Comparison of ENCODE assay signal across 8 cellular contexts in genomic region chr12:56007892-56008471, GRCh38. TPM values are rescaled to one million over a fixed set of nuclear protein-coding genes. Genes with fewer than 3 reads are reported as not detected.
A peak's percentile ranks its signal among the peaks of the same experiment; 100 is the strongest.
DNase-seq lines count a peak whose midpoint lies in the region; ATAC-seq, FAIRE-seq and TF ChIP-seq lines count a peak whose summit lies in the region.

No MANE protein-coding gene starts in this region.

- in situ Hi-C loops in IMR-90 (cut with MboI; ENCODE audit: low sequenced_read_pairs) (no loop called here), K562 (cut with MboI) (no loop called here), GM13977 (cut with MboI; ENCODE audit: low pct_unique_long_range_greater_than_20kb, low sequenced_read_pairs, unreplicated experiment) (no loop called here)

- TF ChIP-seq CTCF in AG04450 (IDR thresholded peaks at IDR 0.05; ENCODE audit: low read depth, low read length) (no peak), IMR-90 (conservative IDR thresholded peaks at IDR 0.05; ENCODE audit: low read depth, low read length) (no peak), K562 (IDR thresholded peaks at IDR 0.05 in 2 of 3, conservative IDR thresholded peaks at IDR 0.05 in 1 of 3; ENCODE audit: insufficient read depth in 2 of 3, low read depth in 1 of 3, low read length in 3 of 3) (no peak), GM13977 (IDR thresholded peaks at IDR 0.05; ENCODE audit: extremely low read depth, insufficient read depth, missing control alignments) (no peak)

- peak overlapping the region; percentile 48; the same call in 1 of the 2 replicates for H4K91ac ChIP-seq in IMR-90 (ENCODE audit: insufficient read depth, low read depth, low read length)

- POLR2A ChIA-PET in AG04450 (lab: Yijun Ruan, JAX) (interaction anchor here (0.6 to 2.0 kb wide), 3 partner anchors 13 to 63 kb away, joined by 4 to 20 read pairs (median 8); partner anchors contain the start of genes IKZF4 and RAB5B), IMR-90 (lab: Charles Lee; ENCODE audit: unreplicated experiment) (no interaction called here), K562 (lab: Yijun Ruan, JAX) (interaction anchor here (0.5 to 2.5 kb wide), 2 partner anchors 11 to 64 kb away, joined by 4 to 18 read pairs; partner anchors contain the start of gene IKZF4)

- H3K27me3 Mint-ChIP-seq in immature natural killer cell (ENCODE audit: low read depth in 3 of 3) = peaks cover 2 to 6% (median 3%) of the 10 kb centered on the region in 3 donors

- H3K9me3 ChIP-seq in AG04450 (ENCODE audit: control insufficient read depth, insufficient read depth, low read length) (no peaks in the 10 kb centered on the region), IMR-90 (ENCODE audit: control insufficient read depth, insufficient read depth, low read length) (no peaks in the 10 kb centered on the region), K562 (replicated peaks; ENCODE audit: control insufficient read depth, insufficient read depth, low read depth, low read length) (no peaks in the 10 kb centered on the region)

- no peaks in the 10 kb centered on the region for H3K9me3 Mint-ChIP-seq in immature natural killer cell
- no peaks in the 10 kb centered on the region for H3K9me3 Mint-ChIP-seq in stimulated activated effector memory CD8-positive, alpha-beta T cell treated with anti-CD3 and anti-CD28 coated beads, Interleukin-12 subunit alpha, Interleukin-12 subunit beta, amount 100 ng/mL, for 72 hours

- H3K4me3 Mint-ChIP-seq in immature natural killer cell = peak overlapping the region; percentile 84 to 90 (median 88)
- peak overlapping the region; percentile 68 for H3K4me3 Mint-ChIP-seq in stimulated activated effector memory CD8-positive, alpha-beta T cell treated with anti-CD3 and anti-CD28 coated beads, Interleukin-12 subunit alpha, Interleukin-12 subunit beta, amount 100 ng/mL, for 72 hours

- H3K27ac ChIP-seq in AG04450 (ENCODE audit: low read depth, low read length) = no peak overlapping the region
- peak overlapping the region; percentile 31 for H3K27ac ChIP-seq in IMR-90 (ENCODE audit: insufficient read depth, low read length)
- peak overlapping the region; percentile 80 for H3K27ac ChIP-seq in K562 (ENCODE audit: extremely low read depth, low read depth, low read length)

- no peak overlapping the region for H2BK5ac ChIP-seq in IMR-90 (ENCODE audit: low read depth, low read length, poor library complexity, severe bottlenecking)

- no peak for TF ChIP-seq POLR2A in IMR-90 (IDR thresholded peaks at IDR 0.05; ENCODE audit: low read depth, low read length)
- TF ChIP-seq POLR2A in K562 (conservative IDR thresholded peaks at IDR 0.05) = no peak

- no peaks in the 10 kb centered on the region for H3K79me2 ChIP-seq in K562 (ENCODE audit: control insufficient read depth, insufficient read depth, low read length)

- ATAC-seq in GM18907 (IDR thresholded peaks at IDR 0.05; ENCODE audit: unreplicated experiment) = peak; percentile 27
- peak; percentile 28 for ATAC-seq in IMR-90 (ENCODE audit: low read depth)
- ATAC-seq in K562 = peak; percentile 10
- peak; percentile 34 for ATAC-seq in stimulated activated effector memory CD8-positive, alpha-beta T cell treated with anti-CD3 and anti-CD28 coated beads, Interleukin-12 subunit alpha, Interleukin-12 subunit beta, amount 100 ng/mL, for 72 hours

- peaks cover 3 to 12% of the 10 kb centered on the region in 2 experiments; a peak in 3 of 4 replicates for H3K79me1 ChIP-seq in IMR-90 (ENCODE audit: low read depth in 1 of 2, low read length in 2 of 2)

- CTCF ChIA-PET in AG04450 (lab: Charles Lee) (interaction anchor here (1.0 to 5.5 kb wide), 3 partner anchors 12 to 33 kb away, joined by 3 to 49 read pairs (median 3); partner anchors contain the start of gene SUOX), IMR-90 (lab: Yijun Ruan, JAX) (no interaction called here), K562 (lab: Yijun Ruan, JAX; ENCODE audit: low intra/inter-chr PET ratio) (no interaction called here)

- peak overlapping the region; percentile 1 for H3K56ac ChIP-seq in IMR-90 (ENCODE audit: extremely low read depth, insufficient read depth, low read length)

- no peaks in the 10 kb centered on the region for H3K27me3 ChIP-seq in AG04450 (ENCODE audit: control insufficient read depth, insufficient read depth, low read length)
- no peaks in the 10 kb centered on the region for H3K27me3 ChIP-seq in IMR-90 (ENCODE audit: control insufficient read depth, insufficient read depth, low read length)
- no peaks in the 10 kb centered on the region for H3K27me3 ChIP-seq in K562 (ENCODE audit: control insufficient read depth in 2 of 2, insufficient read depth in 2 of 2, low read length in 2 of 2)

- dilution Hi-C loops in IMR-90 (cut with HindIII; ENCODE audit: low sequenced_read_pairs, unreplicated experiment) = no loop called here

- peaks cover 18 to 19% of the 10 kb centered on the region in 2 donors for H3K4me1 Mint-ChIP-seq in immature natural killer cell
- H3K4me1 Mint-ChIP-seq in stimulated activated effector memory CD8-positive, alpha-beta T cell treated with anti-CD3 and anti-CD28 coated beads, Interleukin-12 subunit alpha, Interleukin-12 subunit beta, amount 100 ng/mL, for 72 hours = peaks cover 18% of the 10 kb centered on the region

- H3K9ac ChIP-seq in IMR-90 (ENCODE audit: low read depth, low read length) (peak overlapping the region; percentile 74), K562 (ENCODE audit: insufficient read depth in 1 of 2, low read depth in 2 of 2, low read length in 2 of 2) (peak overlapping the region; percentile 69 to 88)

- FAIRE-seq in K562 (lab: Jason Lieb, UNC) = no peak

- no peak for TF ChIP-seq RAD21 in IMR-90 (IDR thresholded peaks at IDR 0.05; ENCODE audit: low read length)
- no peak for TF ChIP-seq RAD21 in K562 (CRISPR knock-in tag; conservative IDR thresholded peaks at IDR 0.05 in 1 of 2, IDR thresholded peaks at IDR 0.05 in 1 of 2)

- H3K36me3 ChIP-seq in IMR-90 (ENCODE audit: control insufficient read depth, insufficient read depth, low read length) (peaks cover 13% of the 10 kb centered on the region), K562 (ENCODE audit: control insufficient read depth, insufficient read depth, low read length) (peaks cover 21% of the 10 kb centered on the region; the same call in 2 of the 3 replicates)

- H4K5ac ChIP-seq in IMR-90 (ENCODE audit: low read depth, low read length) = peak overlapping the region; percentile 81

- H2BK15ac ChIP-seq in IMR-90 (ENCODE audit: low read depth, low read length) = no peak overlapping the region

- H4K20me1 ChIP-seq in IMR-90 (ENCODE audit: insufficient read depth, low read length) = no peaks in the 10 kb centered on the region
- H4K20me1 ChIP-seq in K562 (replicated peaks; ENCODE audit: control insufficient read depth, insufficient read depth, low read length) = no peaks in the 10 kb centered on the region

- H2AK9ac ChIP-seq in IMR-90 (replicated peaks; ENCODE audit: low read depth, low read length, poor library complexity) = peak overlapping the region; percentile 82

- peak overlapping the region; percentile 42; the same call in 1 of the 2 replicates for H3K18ac ChIP-seq in IMR-90 (ENCODE audit: low read depth, low read length)

- peak overlapping the region; percentile 77 for H3K23ac ChIP-seq in IMR-90 (ENCODE audit: low read depth, low read length)

- no peak overlapping the region for H2BK120ac ChIP-seq in IMR-90 (ENCODE audit: low read depth, low read length)

- H2AFZ ChIP-seq in IMR-90 (replicated peaks; ENCODE audit: low read length, poor library complexity) = peak overlapping the region; percentile 84
- peak overlapping the region; percentile 89 for H2AFZ ChIP-seq in K562 (ENCODE audit: low read depth, low read length)

- intact Hi-C loops in IMR-90 (cut with micrococcal nuclease) (no loop called here), K562 (cut with micrococcal nuclease) (loop anchor here (1.0 kb wide), 1 partner anchor 13 kb away; the partner anchor contains the start of gene IKZF4)

- H3K27ac Mint-ChIP-seq in immature natural killer cell = peak overlapping the region; percentile 69 to 89 (median 82)
- peak overlapping the region; percentile 33 for H3K27ac Mint-ChIP-seq in stimulated activated effector memory CD8-positive, alpha-beta T cell treated with anti-CD3 and anti-CD28 coated beads, Interleukin-12 subunit alpha, Interleukin-12 subunit beta, amount 100 ng/mL, for 72 hours

- H3K4me1 ChIP-seq in IMR-90 (ENCODE audit: control insufficient read depth, insufficient read depth, low read length) (no peaks in the 10 kb centered on the region), K562 (replicated peaks in 1 of 2; ENCODE audit: control insufficient read depth in 2 of 2, insufficient read depth in 2 of 2, low read length in 2 of 2) (peaks cover 26 to 32% of the 10 kb centered on the region in 2 experiments)

- peak overlapping the region; percentile 35 for H3K4ac ChIP-seq in IMR-90 (ENCODE audit: low read depth, low read length)

- H3K9me1 ChIP-seq in IMR-90 (ENCODE audit: insufficient read depth, low read length) (peaks cover 13% of the 10 kb centered on the region), K562 (ENCODE audit: control insufficient read depth, insufficient read depth, low read length) (no peaks in the 10 kb centered on the region)

- H2BK20ac ChIP-seq in IMR-90 (ENCODE audit: low read depth, low read length) = no peak overlapping the region; the same call in 1 of the 2 replicates

- BruUV-seq in IMR-90 (replicated peaks; lab: Mats Ljungman, UMichigan) = no TSS peak
- TSS peak; percentile 27 for BruUV-seq in K562 (replicated peaks; lab: Mats Ljungman, UMichigan)

- H3K36me3 Mint-ChIP-seq in immature natural killer cell = no peaks in the 10 kb centered on the region
- H3K36me3 Mint-ChIP-seq in stimulated activated effector memory CD8-positive, alpha-beta T cell treated with anti-CD3 and anti-CD28 coated beads, Interleukin-12 subunit alpha, Interleukin-12 subunit beta, amount 100 ng/mL, for 72 hours = no peaks in the 10 kb centered on the region

- H3K4me3 ChIP-seq in AG04450 (ENCODE audit: low read depth, low read length) (peak overlapping the region; percentile 68), IMR-90 (ENCODE audit: insufficient read depth, low read depth, low read length) (peak overlapping the region; percentile 68), K562 (peak overlapping the region; percentile 68)

- H2AK5ac ChIP-seq in IMR-90 (ENCODE audit: low read depth, low read length) = peak overlapping the region; percentile 15; the same call in 1 of the 2 replicates

- WGBS in IMR-90 (ENCODE audit: extremely low coverage in 2 of 2, insufficient read length in 1 of 2), 2 experiments = 0% methylated on average over 8 of the region's 16 CpGs; no CpG with 5 or more reads in 1 of the 2 experiments
- 27% methylated on average over 11 of the region's 16 CpGs for WGBS in K562 (ENCODE audit: insufficient coverage, low coverage, missing lambda C conversion rate)

- H4K8ac ChIP-seq in IMR-90 (ENCODE audit: low read depth in 2 of 2, low read length in 2 of 2) = peak overlapping the region; percentile 89 to 91

- peak overlapping the region; percentile 45 for H3K14ac ChIP-seq in IMR-90 (replicated peaks; ENCODE audit: low read depth, low read length)

- no peak for TF ChIP-seq EP300 in K562 (IDR thresholded peaks at IDR 0.05; ENCODE audit: low read length)

- H3K4me2 ChIP-seq in IMR-90 (ENCODE audit: low read depth, low read length) (peak overlapping the region; percentile 92), K562 (ENCODE audit: insufficient read depth, low read length) (peak overlapping the region; percentile 79)

- DNase-seq in AG04450 (ENCODE audit: low read depth, low spot score) = no peak
- no peak for DNase-seq in IMR-90
- peak in 1 of 4 experiments; percentile 26 for DNase-seq in K562 (ENCODE audit: extremely low read depth in 1 of 4, low spot score in 3 of 4)
- DNase-seq in immature natural killer cell = no peak
- DNase-seq in stimulated activated effector memory CD8-positive, alpha-beta T cell treated with anti-CD3 and anti-CD28 coated beads, Interleukin-12 subunit alpha, Interleukin-12 subunit beta, amount 100 ng/mL, for 72 hours (ENCODE audit: low spot score in 2 of 2) = no peak
- no peak for DNase-seq in NCI-H82 (lab: John Stamatoyannopoulos, UW)
- DNase-seq in GM13977 (ENCODE audit: low spot score) = no peak

RNA-seq across cellular contexts. Expression of gene SUOX, which starts 10.9 kb away (rescaled TPM):
- polyA plus RNA-seq in AG04450 (2011; rRNA removed) (21.0 and 22.8 TPM in 2 replicates), IMR-90 (2012; rRNA removed) (17.8 and 19.2 TPM in 2 replicates), K562 (2011; rRNA removed) (31.2 and 31.5 TPM in 2 replicates), K562 (2014; fragmentation: Illumina TruSeq; extraction: Trizol) (32.2 and 39.7 TPM in 2 replicates), K562 (2014; fragmentation: Nextera tagmentation; extraction: Ambion mirVana) (10 to 100 TPM in 1 of 2 experiments, 1 to 10 TPM in 1; 9.2 to 21.6 TPM), K562 (2014; rRNA removed) (25.4 and 27.9 TPM in 2 replicates), immature natural killer cell (1 to 10 TPM; 3.5 to 5.9 (median 5.9) TPM)
- polyA minus RNA-seq in AG04450 (2011; rRNA and poly(A)+ RNA removed) = 26.3 and 30.4 TPM in 2 replicates
- total RNA-seq in IMR-90 (2012; rRNA removed) (13.1 and 19.4 TPM in 2 replicates), K562 (2014; rRNA removed) (21.3 and 30.1 TPM in 2 replicates), K562 (2014; rRNA removed; fragmentation: Illumina TruSeq; extraction: Trizol) (18.1 and 22.9 TPM in 2 replicates), K562 (2015; rRNA removed; fragmentation: Illumina TruSeq; extraction: Trizol) (29.9 and 30.0 TPM in 2 replicates), K562 (2021) (23.7 and 25.8 TPM in 2 replicates)
- 13.5 and 15.2 TPM in 2 replicates for polyA plus RNA-seq in IMR-90 (2012; cell fraction: cytosol; rRNA removed)
- 20.2 and 25.1 TPM in 2 replicates for polyA plus RNA-seq in IMR-90 (2012; cell fraction: nucleus; rRNA removed; ENCODE audit: low replicate concordance)
- 64.5 and 126 TPM in 2 replicates for total RNA-seq in K562 (2011; cell fraction: chromatin; rRNA removed; ENCODE audit: low replicate concordance)
- 67.9 and 78.4 TPM in 2 replicates for total RNA-seq in K562 (2011; cell fraction: nucleolus; rRNA removed)
- 78.7 and 91.5 TPM in 2 replicates for total RNA-seq in K562 (2011; cell fraction: nucleoplasm; rRNA removed)
- 33.1 and 43.9 TPM in 2 replicates for polyA plus RNA-seq in K562 (2011; cell fraction: cytosol; rRNA removed)
- 62.5 and 76.6 TPM in 2 replicates for polyA plus RNA-seq in K562 (2011; cell fraction: nucleus; rRNA removed)
- polyA plus RNA-seq in K562 (2012) = 26.9 and 29.9 TPM in 2 replicates
- 30.3 and 35.2 TPM in 2 replicates for polyA minus RNA-seq in K562 (2011; rRNA and poly(A)+ RNA removed)
- 16.8 and 19.6 TPM in 2 replicates for polyA minus RNA-seq in K562 (2011; cell fraction: cytosol; rRNA and poly(A)+ RNA removed)
- 24.4 and 37.4 TPM in 2 replicates for polyA minus RNA-seq in K562 (2011; cell fraction: nucleus; rRNA and poly(A)+ RNA removed)

RNA-seq across cellular contexts. Expression of gene IKZF4, which starts 12.9 kb away (rescaled TPM):
- polyA plus RNA-seq in AG04450 (2011; rRNA removed) = 3.9 and 4.7 TPM in 2 replicates
- 5.3 and 7.0 TPM in 2 replicates for polyA minus RNA-seq in AG04450 (2011; rRNA and poly(A)+ RNA removed)
- 1.4 and 1.8 TPM in 2 replicates for total RNA-seq in IMR-90 (2012; rRNA removed)
- polyA plus RNA-seq in IMR-90 (2012; rRNA removed) = 6.6 and 7.1 TPM in 2 replicates
- 2.5 and 5.0 TPM in 2 replicates for polyA plus RNA-seq in IMR-90 (2012; cell fraction: cytosol; rRNA removed)
- 13.2 and 19.1 TPM in 2 replicates for polyA plus RNA-seq in IMR-90 (2012; cell fraction: nucleus; rRNA removed; ENCODE audit: low replicate concordance)
- total RNA-seq in K562 (2011; cell fraction: chromatin; rRNA removed; ENCODE audit: low replicate concordance) = 32.0 and 35.8 TPM in 2 replicates
- 14.9 and 21.0 TPM in 2 replicates for total RNA-seq in K562 (2011; cell fraction: nucleolus; rRNA removed)
- 29.4 and 36.0 TPM in 2 replicates for total RNA-seq in K562 (2011; cell fraction: nucleoplasm; rRNA removed)
- 1.9 and 3.9 TPM in 2 replicates for total RNA-seq in K562 (2014; rRNA removed)
- 2.8 TPM in 2 replicates for total RNA-seq in K562 (2014; rRNA removed; fragmentation: Illumina TruSeq; extraction: Trizol)
- total RNA-seq in K562 (2015; rRNA removed; fragmentation: Illumina TruSeq; extraction: Trizol) = 3.6 and 4.6 TPM in 2 replicates
- total RNA-seq in K562 (2021) = 16.0 and 16.3 TPM in 2 replicates
- 6.7 and 8.2 TPM in 2 replicates for polyA plus RNA-seq in K562 (2011; rRNA removed)
- 7.7 and 10.7 TPM in 2 replicates for polyA plus RNA-seq in K562 (2011; cell fraction: cytosol; rRNA removed)
- polyA plus RNA-seq in K562 (2011; cell fraction: nucleus; rRNA removed) = 19.0 and 35.6 TPM in 2 replicates
- 9.7 and 17.3 TPM in 2 replicates for polyA plus RNA-seq in K562 (2012)
- polyA plus RNA-seq in K562 (2014; fragmentation: Illumina TruSeq; extraction: Trizol) = 13.5 and 16.0 TPM in 2 replicates
- 1 to 10 TPM; 2.8 to 3.6 TPM for polyA plus RNA-seq in K562 (2014; fragmentation: Nextera tagmentation; extraction: Ambion mirVana)
- polyA plus RNA-seq in K562 (2014; rRNA removed) = 6.4 and 10.2 TPM in 2 replicates
- 8.0 and 8.6 TPM in 2 replicates for polyA minus RNA-seq in K562 (2011; rRNA and poly(A)+ RNA removed)
- polyA minus RNA-seq in K562 (2011; cell fraction: cytosol; rRNA and poly(A)+ RNA removed) = 10.7 and 13.7 TPM in 2 replicates
- polyA minus RNA-seq in K562 (2011; cell fraction: nucleus; rRNA and poly(A)+ RNA removed) = 5.8 and 6.8 TPM in 2 replicates
- polyA plus RNA-seq in immature natural killer cell = 1 to 10 TPM in 1 of 3 donors, not detected in 2; 1.0 TPM

RNA-seq across cellular contexts. Expression of gene RPS26, which starts 33.7 kb away (rescaled TPM):
- polyA plus RNA-seq in AG04450 (2011; rRNA removed) (348 and 382 TPM in 2 replicates), IMR-90 (2012; rRNA removed) (1,049 and 1,824 TPM in 2 replicates), K562 (2011; rRNA removed) (376 and 443 TPM in 2 replicates), K562 (2014; fragmentation: Illumina TruSeq; extraction: Trizol) (658 and 1,033 TPM in 2 replicates), K562 (2014; fragmentation: Nextera tagmentation; extraction: Ambion mirVana) (1,000 to 10,000 TPM; 1,319 to 1,589 TPM), K562 (2014; rRNA removed) (403 and 523 TPM in 2 replicates), immature natural killer cell (100 to 1,000 TPM; 294 to 705 (median 698) TPM)
- 332 and 336 TPM in 2 replicates for polyA minus RNA-seq in AG04450 (2011; rRNA and poly(A)+ RNA removed)
- total RNA-seq in IMR-90 (2012; rRNA removed) (307 and 977 TPM in 2 replicates), K562 (2014; rRNA removed) (352 and 493 TPM in 2 replicates), K562 (2014; rRNA removed; fragmentation: Illumina TruSeq; extraction: Trizol) (788 and 907 TPM in 2 replicates), K562 (2015; rRNA removed; fragmentation: Illumina TruSeq; extraction: Trizol) (746 and 852 TPM in 2 replicates), K562 (2021) (59.8 and 70.2 TPM in 2 replicates)
- polyA plus RNA-seq in IMR-90 (2012; cell fraction: cytosol; rRNA removed) = 916 and 1,355 TPM in 2 replicates
- 295 and 516 TPM in 2 replicates for polyA plus RNA-seq in IMR-90 (2012; cell fraction: nucleus; rRNA removed; ENCODE audit: low replicate concordance)
- total RNA-seq in K562 (2011; cell fraction: chromatin; rRNA removed; ENCODE audit: low replicate concordance) = 81.1 and 108 TPM in 2 replicates
- 111 and 126 TPM in 2 replicates for total RNA-seq in K562 (2011; cell fraction: nucleolus; rRNA removed)
- 132 and 142 TPM in 2 replicates for total RNA-seq in K562 (2011; cell fraction: nucleoplasm; rRNA removed)
- 954 and 1,184 TPM in 2 replicates for polyA plus RNA-seq in K562 (2011; cell fraction: cytosol; rRNA removed)
- polyA plus RNA-seq in K562 (2011; cell fraction: nucleus; rRNA removed) = 224 and 243 TPM in 2 replicates
- polyA plus RNA-seq in K562 (2012) = 372 and 548 TPM in 2 replicates
- polyA minus RNA-seq in K562 (2011; rRNA and poly(A)+ RNA removed) = 556 and 722 TPM in 2 replicates
- 78.1 and 105 TPM in 2 replicates for polyA minus RNA-seq in K562 (2011; cell fraction: cytosol; rRNA and poly(A)+ RNA removed)
- polyA minus RNA-seq in K562 (2011; cell fraction: nucleus; rRNA and poly(A)+ RNA removed) = 51.7 and 82.0 TPM in 2 replicates

RNA-seq across cellular contexts. Expression of gene RAB5B, which starts 34.1 kb away (rescaled TPM):
- polyA plus RNA-seq in AG04450 (2011; rRNA removed) (136 and 157 TPM in 2 replicates), IMR-90 (2012; rRNA removed) (85.6 and 99.2 TPM in 2 replicates), K562 (2011; rRNA removed) (73.8 and 79.6 TPM in 2 replicates), K562 (2014; fragmentation: Illumina TruSeq; extraction: Trizol) (39.7 and 49.4 TPM in 2 replicates), K562 (2014; fragmentation: Nextera tagmentation; extraction: Ambion mirVana) (10 to 100 TPM in 1 of 2 experiments, 1 to 10 TPM in 1; 6.8 to 12.2 TPM), K562 (2014; rRNA removed) (29.5 and 37.1 TPM in 2 replicates), immature natural killer cell (10 to 100 TPM; 54.6 to 80.6 (median 76.9) TPM)
- 125 and 130 TPM in 2 replicates for polyA minus RNA-seq in AG04450 (2011; rRNA and poly(A)+ RNA removed)
- total RNA-seq in IMR-90 (2012; rRNA removed) (54.4 and 56.5 TPM in 2 replicates), K562 (2014; rRNA removed) (14.3 and 18.2 TPM in 2 replicates), K562 (2014; rRNA removed; fragmentation: Illumina TruSeq; extraction: Trizol) (24.7 and 25.2 TPM in 2 replicates), K562 (2015; rRNA removed; fragmentation: Illumina TruSeq; extraction: Trizol) (20.8 and 22.0 TPM in 2 replicates), K562 (2021) (33.7 and 35.1 TPM in 2 replicates)
- polyA plus RNA-seq in IMR-90 (2012; cell fraction: cytosol; rRNA removed) = 44.8 and 45.5 TPM in 2 replicates
- 42.5 and 123 TPM in 2 replicates for polyA plus RNA-seq in IMR-90 (2012; cell fraction: nucleus; rRNA removed; ENCODE audit: low replicate concordance)
- total RNA-seq in K562 (2011; cell fraction: chromatin; rRNA removed; ENCODE audit: low replicate concordance) = 74.2 and 106 TPM in 2 replicates
- total RNA-seq in K562 (2011; cell fraction: nucleolus; rRNA removed) = 56.2 and 58.3 TPM in 2 replicates
- 79.6 and 100 TPM in 2 replicates for total RNA-seq in K562 (2011; cell fraction: nucleoplasm; rRNA removed)
- polyA plus RNA-seq in K562 (2011; cell fraction: cytosol; rRNA removed) = 46.7 and 81.7 TPM in 2 replicates
- 47.0 and 59.0 TPM in 2 replicates for polyA plus RNA-seq in K562 (2011; cell fraction: nucleus; rRNA removed)
- 30.1 and 47.5 TPM in 2 replicates for polyA plus RNA-seq in K562 (2012)
- polyA minus RNA-seq in K562 (2011; rRNA and poly(A)+ RNA removed) = 71.3 and 77.5 TPM in 2 replicates
- polyA minus RNA-seq in K562 (2011; cell fraction: cytosol; rRNA and poly(A)+ RNA removed) = 31.7 and 33.6 TPM in 2 replicates
- 13.5 and 26.8 TPM in 2 replicates for polyA minus RNA-seq in K562 (2011; cell fraction: nucleus; rRNA and poly(A)+ RNA removed)

RNA-seq across cellular contexts. Expression of gene CDK2, which starts 41.4 kb away (rescaled TPM):
- polyA plus RNA-seq in AG04450 (2011; rRNA removed) (30.6 and 38.8 TPM in 2 replicates), IMR-90 (2012; rRNA removed) (61.7 and 101 TPM in 2 replicates), K562 (2011; rRNA removed) (200 and 213 TPM in 2 replicates), K562 (2014; fragmentation: Illumina TruSeq; extraction: Trizol) (129 and 166 TPM in 2 replicates), K562 (2014; fragmentation: Nextera tagmentation; extraction: Ambion mirVana) (10 to 100 TPM; 17.4 to 26.4 TPM), K562 (2014; rRNA removed) (109 and 114 TPM in 2 replicates), immature natural killer cell (10 to 100 TPM; 11.6 to 27.7 (median 13.4) TPM)
- 38.1 and 43.6 TPM in 2 replicates for polyA minus RNA-seq in AG04450 (2011; rRNA and poly(A)+ RNA removed)
- total RNA-seq in IMR-90 (2012; rRNA removed) (40.0 and 42.5 TPM in 2 replicates), K562 (2014; rRNA removed) (83.6 and 101 TPM in 2 replicates), K562 (2014; rRNA removed; fragmentation: Illumina TruSeq; extraction: Trizol) (96.5 and 116 TPM in 2 replicates), K562 (2015; rRNA removed; fragmentation: Illumina TruSeq; extraction: Trizol) (106 and 111 TPM in 2 replicates), K562 (2021) (110 and 133 TPM in 2 replicates)
- 17.6 and 38.8 TPM in 2 replicates for polyA plus RNA-seq in IMR-90 (2012; cell fraction: cytosol; rRNA removed)
- 78.5 and 151 TPM in 2 replicates for polyA plus RNA-seq in IMR-90 (2012; cell fraction: nucleus; rRNA removed; ENCODE audit: low replicate concordance)
- 59.4 and 105 TPM in 2 replicates for total RNA-seq in K562 (2011; cell fraction: chromatin; rRNA removed; ENCODE audit: low replicate concordance)
- 83.6 and 91.2 TPM in 2 replicates for total RNA-seq in K562 (2011; cell fraction: nucleolus; rRNA removed)
- total RNA-seq in K562 (2011; cell fraction: nucleoplasm; rRNA removed) = 82.4 and 85.6 TPM in 2 replicates
- 130 and 203 TPM in 2 replicates for polyA plus RNA-seq in K562 (2011; cell fraction: cytosol; rRNA removed)
- 271 and 421 TPM in 2 replicates for polyA plus RNA-seq in K562 (2011; cell fraction: nucleus; rRNA removed)
- polyA plus RNA-seq in K562 (2012) = 106 and 139 TPM in 2 replicates
- 58.7 and 86.0 TPM in 2 replicates for polyA minus RNA-seq in K562 (2011; rRNA and poly(A)+ RNA removed)
- polyA minus RNA-seq in K562 (2011; cell fraction: cytosol; rRNA and poly(A)+ RNA removed) = 48.2 and 82.6 TPM in 2 replicates
- 31.2 and 44.9 TPM in 2 replicates for polyA minus RNA-seq in K562 (2011; cell fraction: nucleus; rRNA and poly(A)+ RNA removed)
